8 cellular contexts compared by ENCODE assay signal in genomic region chr2:41840702-41841551, GRCh38.
DNase-seq lines count a peak whose midpoint lies in the region; ATAC-seq and TF ChIP-seq lines count a peak whose summit lies in the region.

No MANE protein-coding gene starts in this region.

- peak overlapping the region; percentile 93 for H3K27ac Mint-ChIP-seq in CD4-positive, alpha-beta T cell

- peak overlapping the region; percentile 87 for H3K27ac ChIP-seq in CD4-positive, alpha-beta T cell (ENCODE audit: low read depth, low read length)

- TF ChIP-seq CTCF in CD4-positive, alpha-beta T cell (IDR thresholded peaks at IDR 0.05) = peak; percentile 95

- H3K36me3 Mint-ChIP-seq in CD4-positive, alpha-beta T cell (ENCODE audit: low read depth) = peaks cover 7% of the 10 kb centered on the region

- peak; percentile 96 to 98 (median 97) for DNase-seq in CD4-positive, alpha-beta T cell
- DNase-seq in NCI-H82 treated with DMSO at 0.1 percent for 48 hours (lab: John Stamatoyannopoulos, UW; ENCODE audit: unreplicated experiment) (peak; percentile 97), lung microvascular endothelial cell (ENCODE audit: low read depth in 2 of 2) (peak; percentile 87 to 93)
- DNase-seq in activated CD8-positive, alpha-beta memory T cell treated with anti-CD3 and anti-CD28 coated beads for 1 hour (ENCODE audit: extremely low read depth in 1 of 2, low read depth in 1 of 2) = peak; percentile 92 to 95
- peak; percentile 95 for DNase-seq in effector CD8-positive, alpha-beta T cell (lab: John Stamatoyannopoulos, UW)
- DNase-seq in stimulated activated CD4-positive, alpha-beta T cell treated with anti-CD3 and anti-CD28 coated beads, TNF-alpha, amount 100 ng/mL, for 48 hours (ENCODE audit: low read depth in 3 of 3) = peak; percentile 92 to 95 (median 93)

- POLR2A ChIA-PET in CD4-positive, alpha-beta T cell (lab: Charles Lee) = interaction anchor here (0.6 to 2.3 kb wide), 6 partner anchors 10 to 1830 kb away, joined by 3 to 11 read pairs (median 4); no protein-coding TSS in a partner anchor

- H3K9me3 Mint-ChIP-seq in CD4-positive, alpha-beta T cell = no peaks in the 10 kb centered on the region

- intact Hi-C loops in CD4-positive, alpha-beta T cell (cut with DNase I, micrococcal nuclease) = loop anchor here (1.0 to 10.0 kb wide), 5 partner anchors 245 to 1754 kb away; partner anchors contain the start of genes COX7A2L (in 1 of the 2), KCNG3 (in 1 of the 2) and THADA (in 1 of the 2)

- peak overlapping the region; percentile 99 for H3K4me3 Mint-ChIP-seq in CD4-positive, alpha-beta T cell

- peaks cover 48% of the 10 kb centered on the region for H3K27me3 Mint-ChIP-seq in CD4-positive, alpha-beta T cell

- H3K27me3 ChIP-seq in CD4-positive, alpha-beta T cell (ENCODE audit: control insufficient read depth, insufficient read depth, low read length) = peaks cover 21% of the 10 kb centered on the region

- H3K4me1 Mint-ChIP-seq in CD4-positive, alpha-beta T cell (ENCODE audit: low read depth) = peaks cover 17% of the 10 kb centered on the region

- CTCF ChIA-PET in CD4-positive, alpha-beta T cell (lab: Charles Lee) = interaction anchor here (1.0 to 1.6 kb wide), 3 partner anchors 245 to 488 kb away, joined by 3 read pairs; no protein-coding TSS in a partner anchor

- ATAC-seq in CD4-positive, alpha-beta T cell (ENCODE audit: poor library complexity) = peak; percentile 97
- ATAC-seq in GM19438 (IDR thresholded peaks at IDR 0.05; ENCODE audit: low read depth, unreplicated experiment) (peak; percentile 100), HG03575 (IDR thresholded peaks at IDR 0.05; ENCODE audit: extremely low read depth, insufficient number of reproducible peaks, low FRiP score, unreplicated experiment) (peak; percentile 99)

- no peaks in the 10 kb centered on the region for H3K9me3 ChIP-seq in CD4-positive, alpha-beta T cell (ENCODE audit: control insufficient read depth, low read length)

Comparison
In these comparisons a context has a peak if more than half of its experiments do, and no peak if none do; other contexts are left out.
1. Peak in every context shown above with its lines: DNase-seq, ATAC-seq and H3K27ac ChIP-seq.